In genomic region chr2:165893556-165893955, GRCh38 we compare ENCODE assay signal across 24 cellular contexts.
DNase-seq lines count a peak whose midpoint lies in the region; ATAC-seq, FAIRE-seq and TF ChIP-seq lines count a peak whose summit lies in the region.
"Had no signal": no experiment of that assay in that cellular context is flagged by ENCODE, and none has a peak within 500 bp of the region (broad histone marks: within the 10 kb centered on the region; RNA-seq: fewer than 3 reads in every experiment).

No MANE protein-coding gene starts in this region.

- H3K4me1 Mint-ChIP-seq in Caco-2 (ENCODE audit: low read depth, unreplicated experiment), result peaks cover 10% of the 10 kb centered on the region
- H3K4me1 Mint-ChIP-seq: CD8-positive, alpha-beta memory T cell; GM23338; H9 had no signal

- POLR2A ChIA-PET in Caco-2 (lab: Charles Lee), result no interaction called here
- POLR2A ChIA-PET in HEK293T (lab: Yijun Ruan, JAX), result no interaction called here

- no peak for TF ChIP-seq CTCF in Caco-2 (IDR thresholded peaks at IDR 0.05; ENCODE audit: insufficient read depth in 1 of 2, low read depth in 1 of 2, low read length in 1 of 2, severe bottlenecking in 1 of 2, unreplicated experiment in 1 of 2)

- peaks cover 19% of the 10 kb centered on the region for H3K36me3 Mint-ChIP-seq in Caco-2 (ENCODE audit: insufficient read depth, unreplicated experiment)

- no peak for ATAC-seq in left lobe of liver
- ATAC-seq: A549, GM23338 had no signal

- H3K9me3 ChIP-seq in Caco-2 (no peaks in the 10 kb centered on the region), small intestine (ENCODE audit: control insufficient read depth, low read depth) (no peaks in the 10 kb centered on the region)
- H3K9me3 ChIP-seq: A549; BE2C; BLaER1 treated with 17β-estradiol and CSF1 and Interleukin-3, amounts not matched to agents 10 nM and 100 nM had no signal

- no peaks in the 10 kb centered on the region; the same call in 1 of the 2 replicates for H3K36me3 ChIP-seq in Caco-2 (ENCODE audit: control insufficient read depth, insufficient read depth, low read length)
- peaks cover 2 to 6% of the 10 kb centered on the region in 2 donors for H3K36me3 ChIP-seq in small intestine (ENCODE audit: control insufficient read depth in 2 of 2, insufficient read depth in 2 of 2, low read length in 2 of 2)
- H3K36me3 ChIP-seq: BE2C had no signal

- DNase-seq in Caco-2 (peak in 1 of 2 experiments; percentile 16), amniotic epithelial cell (ENCODE audit: low read depth) (peak; percentile 18), foreskin melanocyte (peak; percentile 52), small intestine (peak; percentile 13), HEK293T (ENCODE audit: extremely low spot score) (no peak), left lobe of liver (ENCODE audit: low spot score) (no peak)
- DNase-seq in stimulated activated CD8-positive, alpha-beta memory T cell treated with anti-CD3 and anti-CD28 coated beads, Interleukin-4, amount 100 ng/mL, for 48 hours, result no peak
- DNase-seq: 8988T; ACHN; AML-193; BE2C; Calu3; CD4-positive, alpha-beta T cell; CD8-positive, alpha-beta memory T cell; DMS53; DMS79 treated with DMSO at 0.1 percent for 48 hours; GF-D8; H9 had no signal

- H3K4me3 Mint-ChIP-seq in Caco-2 (ENCODE audit: unreplicated experiment), result no peak overlapping the region
- H3K4me3 Mint-ChIP-seq: CD14-positive monocyte; CD4-positive, alpha-beta T cell; CD8-positive, alpha-beta memory T cell; GM23338; H9 had no signal

- H3K4me3 ChIP-seq in Caco-2 (ENCODE audit: low read depth, low read length) (no peak overlapping the region), small intestine (ENCODE audit: low read depth in 1 of 2, low read length in 2 of 2) (no peak overlapping the region)
- H3K4me3 ChIP-seq: A549; BLaER1 treated with 17β-estradiol and CSF1 and Interleukin-3, amounts not matched to agents 10 nM and 100 nM; GM23338 had no signal

- CTCF ChIA-PET in Caco-2 (lab: Charles Lee), result no interaction called here
- CTCF ChIA-PET in HEK293T (lab: Yijun Ruan, JAX), result no interaction called here

- no peaks in the 10 kb centered on the region for H3K27me3 Mint-ChIP-seq in Caco-2 (ENCODE audit: insufficient read depth, unreplicated experiment)
- H3K27me3 Mint-ChIP-seq: CD4-positive, alpha-beta T cell; CD8-positive, alpha-beta memory T cell had no signal

- 85 to 92% (median 89%) methylated on average over 4 of the region's 4 CpGs for WGBS in small intestine, 3 donors

- H3K27me3 ChIP-seq in Caco-2 (replicated peaks; ENCODE audit: control insufficient read depth, insufficient read depth, low read length) (no peaks in the 10 kb centered on the region), small intestine (ENCODE audit: control insufficient read depth in 2 of 2, insufficient read depth in 2 of 2, low read length in 2 of 2) (no peaks in the 10 kb centered on the region)
- H3K27me3 ChIP-seq: BE2C; BLaER1 treated with 17β-estradiol and CSF1 and Interleukin-3, amounts not matched to agents 10 nM and 100 nM had no signal

- H3K27ac Mint-ChIP-seq in Caco-2 (ENCODE audit: unreplicated experiment), result peak overlapping the region; percentile 39
- H3K27ac Mint-ChIP-seq: CD14-positive monocyte; CD4-positive, alpha-beta T cell; CD8-positive, alpha-beta memory T cell; GM23338 had no signal

- no TSS peak for BruUV-seq in Caco-2 (replicated peaks; lab: Mats Ljungman, UMichigan)

- H3K9me3 Mint-ChIP-seq in Caco-2 (ENCODE audit: unreplicated experiment), result no peaks in the 10 kb centered on the region
- H3K9me3 Mint-ChIP-seq: CD4-positive, alpha-beta T cell; CD8-positive, alpha-beta memory T cell; GM23338; H9 had no signal

- intact Hi-C loops in Caco-2 (cut with micrococcal nuclease; ENCODE audit: unreplicated experiment), result no loop called here

- no peak overlapping the region for H3K27ac ChIP-seq in small intestine (ENCODE audit: low read depth in 1 of 2, low read length in 1 of 2)
- H3K27ac ChIP-seq: A549; BLaER1 treated with 17β-estradiol and CSF1 and Interleukin-3, amounts not matched to agents 10 nM and 100 nM had no signal

- peaks cover 9% of the 10 kb centered on the region; the same call in 1 of the 2 replicates for H3K4me1 ChIP-seq in Caco-2
- no peaks in the 10 kb centered on the region for H3K4me1 ChIP-seq in small intestine (ENCODE audit: control insufficient read depth in 2 of 2, insufficient read depth in 1 of 2, low read depth in 1 of 2, low read length in 1 of 2)
- H3K4me1 ChIP-seq: A549, BE2C had no signal

- FAIRE-seq in small intestine (lab: Jason Lieb, UNC), result no peak
- FAIRE-seq: A549, GM12891, GM18507 had no signal

TF ChIP-seq in HEK293T, 16 proteins besides CTCF, POLR2A, EP300 and RAD21:
- TF ChIP-seq SP1 (IDR thresholded peaks at IDR 0.05) (no peak), SUZ12 (IDR thresholded peaks at IDR 0.05) (no peak)

Comparison
In these comparisons a context has a peak if more than half of its experiments do, and no peak if none do; other contexts are left out.
1. DNase-seq: peak in amniotic epithelial cell (single experiment), foreskin melanocyte (single experiment) and small intestine (single experiment); none in stimulated activated CD8-positive, alpha-beta memory T cell treated with anti-CD3 and anti-CD28 coated beads, Interleukin-4, amount 100 ng/mL, for 48 hours (single experiment), HEK293T (single experiment) and left lobe of liver (single experiment).